In the genomic region with DNA sequence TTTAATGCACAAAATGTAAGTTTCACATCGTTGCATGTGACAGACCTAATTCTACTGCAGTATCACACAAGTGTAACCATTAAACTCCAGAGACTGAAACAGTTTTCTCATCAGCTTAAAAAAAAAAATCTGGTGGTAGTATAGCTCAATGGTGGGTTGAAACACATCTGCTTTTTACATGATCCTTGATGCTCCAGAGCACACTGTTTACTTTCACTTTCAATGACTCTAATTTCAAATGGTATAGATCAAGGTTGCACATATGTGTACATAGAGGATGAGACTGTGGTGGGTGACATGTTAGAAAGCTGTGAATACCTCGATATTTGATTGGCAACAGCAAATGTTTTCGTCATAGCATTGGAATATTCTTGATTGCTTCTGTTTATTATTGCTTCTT, we compare ENCODE assay signal across 9 cellular contexts. TPM values are rescaled to one million over a fixed set of nuclear protein-coding genes. Genes with fewer than 3 reads are reported as not detected.
DNase-seq lines count a peak whose midpoint lies in the region; ATAC-seq, FAIRE-seq and TF ChIP-seq lines count a peak whose summit lies in the region.
"Had no signal": no experiment of that assay in that cellular context is flagged by ENCODE, and none has a peak within 500 bp of the region (broad histone marks: within the 10 kb centered on the region; RNA-seq: fewer than 3 reads in every experiment).

No MANE protein-coding gene starts in this region.

- no peaks in the 10 kb centered on the region for H3K9me3 ChIP-seq in Karpas-422 (ENCODE audit: low read length)
- no peaks in the 10 kb centered on the region for H3K9me3 ChIP-seq in naive thymus-derived CD4-positive, alpha-beta T cell (ENCODE audit: control insufficient read depth in 2 of 3, low read length in 3 of 3)
- no peaks in the 10 kb centered on the region for H3K9me3 ChIP-seq in SK-N-SH
- H3K9me3 ChIP-seq: gastrocnemius medialis had no signal

- H3K36me3 Mint-ChIP-seq in naive thymus-derived CD4-positive, alpha-beta T cell = peaks cover 4 to 29% (median 18%) of the 10 kb centered on the region in 5 donors
- peaks cover 15% of the 10 kb centered on the region for H3K36me3 Mint-ChIP-seq in activated CD4-positive, alpha-beta memory T cell treated with anti-CD3 and anti-CD28 coated beads for 36 hours

- no peak for TF ChIP-seq CTCF in SK-N-SH (IDR thresholded peaks at IDR 0.05)

- peak overlapping the region in 2 of 9 donors; percentile 13 to 26 for H3K27ac Mint-ChIP-seq in naive thymus-derived CD4-positive, alpha-beta T cell
- H3K27ac Mint-ChIP-seq in activated CD4-positive, alpha-beta memory T cell treated with anti-CD3 and anti-CD28 coated beads for 36 hours = no peak overlapping the region

- H3K27me3 ChIP-seq in Karpas-422 (ENCODE audit: low read length) (no peaks in the 10 kb centered on the region), SK-N-SH (ENCODE audit: insufficient read depth) (no peaks in the 10 kb centered on the region)
- no peaks in the 10 kb centered on the region for H3K27me3 ChIP-seq in naive thymus-derived CD4-positive, alpha-beta T cell (ENCODE audit: control insufficient read depth in 2 of 2, insufficient read depth in 2 of 2, low read length in 2 of 2)
- H3K27me3 ChIP-seq: gastrocnemius medialis had no signal

- peaks cover 90% of the 10 kb centered on the region for H3K4me1 ChIP-seq in Karpas-422 (ENCODE audit: low read length)
- H3K4me1 ChIP-seq in naive thymus-derived CD4-positive, alpha-beta T cell (ENCODE audit: control insufficient read depth in 2 of 2, insufficient read depth in 2 of 2, low read length in 2 of 2) = peaks cover 3 to 4% of the 10 kb centered on the region in 2 donors
- no peaks in the 10 kb centered on the region; a peak in 1 of 4 replicates for H3K4me1 ChIP-seq in SK-N-SH (ENCODE audit: control insufficient read depth in 1 of 2, insufficient read depth in 2 of 2, low read depth in 1 of 2, low read length in 1 of 2)
- H3K4me1 ChIP-seq: gastrocnemius medialis had no signal

- peaks cover 0 to 9% (median 4%) of the 10 kb centered on the region in 11 donors for H3K9me3 Mint-ChIP-seq in naive thymus-derived CD4-positive, alpha-beta T cell
- no peaks in the 10 kb centered on the region for H3K9me3 Mint-ChIP-seq in activated CD4-positive, alpha-beta memory T cell treated with anti-CD3 and anti-CD28 coated beads for 36 hours

- POLR2A ChIA-PET in naive thymus-derived CD4-positive, alpha-beta T cell (lab: Charles Lee) = interaction anchor here (0.7 kb wide), 1 partner anchor 420 kb away, joined by 5 read pairs; no protein-coding TSS in a partner anchor
- POLR2A ChIA-PET in activated CD4-positive, alpha-beta memory T cell treated with anti-CD3 and anti-CD28 coated beads for 36 hours (lab: Charles Lee) = interaction anchor here (0.8 to 1.4 kb wide), 3 partner anchors 23 to 25 kb away, joined by 3 to 5 read pairs (median 4); partner anchors contain the start of gene MCTP2
- POLR2A ChIA-PET in SK-N-SH (lab: Yijun Ruan, JAX) = no interaction called here

- no peak for FAIRE-seq in GM12891 (lab: Jason Lieb, UNC)

- peak; percentile 52 for ATAC-seq in GM18870 (IDR thresholded peaks at IDR 0.05; ENCODE audit: unreplicated experiment)
- ATAC-seq in GM21786 (IDR thresholded peaks at IDR 0.05; ENCODE audit: unreplicated experiment) = peak; percentile 31
- ATAC-seq in naive thymus-derived CD4-positive, alpha-beta T cell = peak; percentile 51
- ATAC-seq: gastrocnemius medialis had no signal

- intact Hi-C loops in naive thymus-derived CD4-positive, alpha-beta T cell (cut with micrococcal nuclease) = loop anchor here in 1 of 2 donors (2.0 kb wide), 1 partner anchor 19 kb away; no protein-coding TSS in a partner anchor
- intact Hi-C loops in activated CD4-positive, alpha-beta memory T cell treated with anti-CD3 and anti-CD28 coated beads for 36 hours (cut with micrococcal nuclease) = no loop called here

- DNase-seq in Karpas-422 = no peak
- no peak for DNase-seq in naive thymus-derived CD4-positive, alpha-beta T cell
- no peak for DNase-seq in GM12891 (ENCODE audit: insufficient read length, low spot score)
- no peak for DNase-seq in activated CD4-positive, alpha-beta memory T cell treated with anti-CD3 and anti-CD28 coated beads for 36 hours
- DNase-seq in SK-N-SH = no peak
- DNase-seq: gastrocnemius medialis, NCI-H446 treated with DMSO at 0.1 percent for 48 hours had no signal

- TF ChIP-seq POLR2A in GM12891 (IDR thresholded peaks at IDR 0.05; ENCODE audit: low read depth, low read length) = no peak

- H3K79me2 ChIP-seq in Karpas-422 (ENCODE audit: low read length) (peaks cover 76% of the 10 kb centered on the region), SK-N-SH (ENCODE audit: insufficient read depth) (no peaks in the 10 kb centered on the region)

- H3K4me1 Mint-ChIP-seq in naive thymus-derived CD4-positive, alpha-beta T cell = peaks cover 9 to 65% (median 21%) of the 10 kb centered on the region in 7 donors
- peaks cover 32% of the 10 kb centered on the region for H3K4me1 Mint-ChIP-seq in activated CD4-positive, alpha-beta memory T cell treated with anti-CD3 and anti-CD28 coated beads for 36 hours (ENCODE audit: low read depth)

- H3K4me2 ChIP-seq in Karpas-422 (ENCODE audit: low read depth, low read length, poor library complexity, severe bottlenecking) (peak overlapping the region; percentile 54), SK-N-SH (no peak overlapping the region)

- H3K27ac ChIP-seq in Karpas-422 (ENCODE audit: low read length) = peak overlapping the region; percentile 98
- no peak overlapping the region for H3K27ac ChIP-seq in naive thymus-derived CD4-positive, alpha-beta T cell (ENCODE audit: low read depth, low read length)
- no peak overlapping the region for H3K27ac ChIP-seq in SK-N-SH (ENCODE audit: low read depth in 2 of 2, low read length in 1 of 2)
- H3K27ac ChIP-seq: gastrocnemius medialis had no signal

- WGBS in SK-N-SH (ENCODE audit: low lambda C conversion rate) = 15% methylated on average over 3 of the region's 3 CpGs

- TF ChIP-seq EP300 in SK-N-SH (IDR thresholded peaks at IDR 0.05; ENCODE audit: borderline replicate concordance in 1 of 2, low read depth in 1 of 2, low read length in 1 of 2) = no peak

- H3K36me3 ChIP-seq in Karpas-422 (ENCODE audit: insufficient read depth, low read length) (no peaks in the 10 kb centered on the region), SK-N-SH (replicated peaks in 1 of 2; ENCODE audit: control insufficient read depth in 1 of 2, insufficient read depth in 2 of 2, low read length in 1 of 2) (no peaks in the 10 kb centered on the region)
- no peaks in the 10 kb centered on the region for H3K36me3 ChIP-seq in naive thymus-derived CD4-positive, alpha-beta T cell (ENCODE audit: control insufficient read depth in 2 of 3, insufficient read depth in 3 of 3, low read length in 3 of 3)
- H3K36me3 ChIP-seq: gastrocnemius medialis had no signal

- H3K9me2 ChIP-seq in Karpas-422 (replicated peaks; ENCODE audit: insufficient read depth, low read length) = no peaks in the 10 kb centered on the region
- no peaks in the 10 kb centered on the region for H3K9me2 ChIP-seq in SK-N-SH

- H3F3A ChIP-seq in SK-N-SH (replicated peaks; ENCODE audit: insufficient read depth) = no peaks in the 10 kb centered on the region

- H3K27me3 Mint-ChIP-seq in naive thymus-derived CD4-positive, alpha-beta T cell = no peaks in the 10 kb centered on the region
- H3K27me3 Mint-ChIP-seq in activated CD4-positive, alpha-beta memory T cell treated with anti-CD3 and anti-CD28 coated beads for 36 hours = no peaks in the 10 kb centered on the region

- CTCF ChIA-PET in naive thymus-derived CD4-positive, alpha-beta T cell (lab: Charles Lee) = no interaction called here
- CTCF ChIA-PET in activated CD4-positive, alpha-beta memory T cell treated with anti-CD3 and anti-CD28 coated beads for 36 hours (lab: Charles Lee) = no interaction called here
- CTCF ChIA-PET in SK-N-SH (lab: Yijun Ruan, JAX) = interaction anchor here (0.7 to 2.1 kb wide), 4 partner anchors 31 to 134 kb away, joined by 3 to 4 read pairs (median 4); no protein-coding TSS in a partner anchor

- peak overlapping the region in 4 of 10 donors; percentile 10 to 45 (median 34) for H3K4me3 Mint-ChIP-seq in naive thymus-derived CD4-positive, alpha-beta T cell
- no peak overlapping the region for H3K4me3 Mint-ChIP-seq in activated CD4-positive, alpha-beta memory T cell treated with anti-CD3 and anti-CD28 coated beads for 36 hours

- H3K9ac ChIP-seq in Karpas-422 (ENCODE audit: low read length) = peak overlapping the region; percentile 18
- H3K9ac ChIP-seq in SK-N-SH = no peak overlapping the region

- H3K4me3 ChIP-seq in Karpas-422 (ENCODE audit: low read length) (peak overlapping the region; percentile 39), SK-N-SH (ENCODE audit: low read depth in 2 of 2, low read length in 1 of 2) (no peak overlapping the region)
- H3K4me3 ChIP-seq in naive thymus-derived CD4-positive, alpha-beta T cell (ENCODE audit: low read length) = no peak overlapping the region
- H3K4me3 ChIP-seq: gastrocnemius medialis had no signal

- TF ChIP-seq RAD21 in SK-N-SH (IDR thresholded peaks at IDR 0.05; ENCODE audit: low read length) = no peak

- H2AFZ ChIP-seq in Karpas-422 (ENCODE audit: low read length) (no peak overlapping the region), SK-N-SH (ENCODE audit: low read depth) (no peak overlapping the region; the same call in 1 of the 2 replicates)

- 0 out of 2 replicates have a peak, but pooled peaks cover 3% of the 10 kb centered on the region for H4K20me1 ChIP-seq in Karpas-422 (ENCODE audit: insufficient read depth, low read depth, low read length)
- H4K20me1 ChIP-seq in SK-N-SH (ENCODE audit: insufficient read depth) = no peaks in the 10 kb centered on the region

TF ChIP-seq in GM12891, 5 proteins besides CTCF, POLR2A, EP300 and RAD21 (continues in another document):
- no peak for TF ChIP-seq PAX5 (IDR thresholded peaks at IDR 0.05; ENCODE audit: insufficient read depth, low read length, severe bottlenecking)
- TF ChIP-seq TAF1 (IDR thresholded peaks at IDR 0.05; ENCODE audit: low read depth, low read length) = no peak
- no peak for TF ChIP-seq POLR2AphosphoS5 (IDR thresholded peaks at IDR 0.05; ENCODE audit: low read depth, low read length)
- TF ChIP-seq SPI1 (IDR thresholded peaks at IDR 0.05; ENCODE audit: low read depth, low read length) = no peak

TF ChIP-seq in SK-N-SH, 30 proteins besides CTCF, POLR2A, EP300 and RAD21 (continues in another document):
- TF ChIP-seq RCOR1 (IDR thresholded peaks at IDR 0.05; ENCODE audit: low read length) (no peak), GABPA (IDR thresholded peaks at IDR 0.05; ENCODE audit: low read depth) (no peak), TCF12 (IDR thresholded peaks at IDR 0.05) (no peak), POLR2AphosphoS5 (IDR thresholded peaks at IDR 0.05; ENCODE audit: low read depth, low read length) (no peak), RFX5 (IDR thresholded peaks at IDR 0.05; ENCODE audit: low read length) (no peak)

RNA-seq across cellular contexts. Expression of gene MCTP2, which starts 22.4 kb away (rescaled TPM):
- 42.0 and 58.9 TPM in 2 replicates for total RNA-seq in Karpas-422 (2014; rRNA removed; shearing (Covaris generic); ENCODE audit: low replicate concordance)
- total RNA-seq in naive thymus-derived CD4-positive, alpha-beta T cell = 10 to 100 TPM; 13.8 to 44.5 (median 17.8) TPM
- 1 to 10 TPM; 1.9 to 4.8 TPM for polyA plus RNA-seq in naive thymus-derived CD4-positive, alpha-beta T cell
- polyA plus RNA-seq in GM12891 (2012; ENCODE audit: low read depth, missing spikeins) = 0.32 TPM
- total RNA-seq in activated CD4-positive, alpha-beta memory T cell treated with anti-CD3 and anti-CD28 coated beads for 36 hours = 10 to 100 TPM; 38.5 to 41.7 TPM
- polyA plus RNA-seq in SK-N-SH (2012; rRNA removed) = 0.26 and 0.52 TPM in 2 replicates
- polyA plus RNA-seq in SK-N-SH (2012; cell fraction: cytosol; rRNA removed) = 0.13 and 0.38 TPM in 2 replicates
- polyA plus RNA-seq in SK-N-SH (2012; cell fraction: nucleus; rRNA removed) = 0.23 and 0.82 TPM in 2 replicates
